In the genomic region with DNA sequence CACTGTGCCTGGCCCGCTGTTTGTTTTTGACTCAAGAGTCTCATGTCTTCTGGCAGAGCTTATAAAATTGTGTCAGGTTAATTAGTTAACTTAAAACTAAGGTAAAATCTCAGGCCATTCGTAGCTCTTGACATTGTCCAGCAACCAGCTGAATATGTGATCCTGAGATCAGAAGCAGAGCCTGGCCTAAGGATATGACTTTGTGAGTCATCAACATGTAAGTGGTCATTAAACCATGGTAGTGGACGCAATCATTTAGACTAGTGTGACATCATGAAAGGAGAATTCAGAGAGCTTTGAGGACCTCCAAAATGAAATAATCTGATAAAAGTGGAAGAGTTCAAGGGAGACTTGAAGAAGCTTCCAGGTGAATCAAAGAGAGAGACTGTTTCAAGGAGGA, we compare ENCODE assay signal across 1 cellular context.
TF ChIP-seq lines count a peak whose summit lies in the region.

No MANE protein-coding gene starts in this region.

TF ChIP-seq in IMR-90, 13 proteins besides CTCF, POLR2A, EP300 and RAD21 (continued from another document):
- TF ChIP-seq BHLHE40 (IDR thresholded peaks at IDR 0.05; ENCODE audit: low read depth, low read length) = no peak
